ENCODE assay signal across 8 cellular contexts in the genomic region with DNA sequence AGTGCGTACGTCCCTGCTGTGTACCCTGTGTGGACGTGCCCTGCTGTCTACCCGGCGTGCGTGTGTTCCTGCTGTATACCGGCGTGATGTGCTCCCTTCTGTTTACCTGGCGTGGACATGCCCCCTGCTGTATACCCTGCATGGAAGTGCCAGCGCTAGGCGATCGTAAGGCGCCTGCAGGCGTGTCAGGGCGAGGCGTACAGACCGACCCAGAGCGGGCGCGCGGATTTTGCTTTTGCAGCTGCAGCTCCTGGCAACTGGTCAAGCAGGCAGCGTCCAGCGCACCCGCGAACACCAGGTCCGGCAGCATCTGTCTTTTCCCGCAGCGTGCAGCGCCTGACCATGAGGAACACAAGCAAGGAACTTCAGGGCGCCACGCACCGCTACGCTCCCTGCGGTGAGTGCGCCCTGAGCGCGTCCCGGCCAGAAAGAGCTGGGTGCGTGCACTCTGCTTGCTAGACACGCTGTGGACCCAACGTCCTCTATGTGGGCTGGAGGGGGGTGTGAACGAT. TPM values are rescaled to one million over a fixed set of nuclear protein-coding genes. Genes with fewer than 3 reads are reported as not detected.
DNase-seq lines count a peak whose midpoint lies in the region; ATAC-seq, FAIRE-seq and TF ChIP-seq lines count a peak whose summit lies in the region.

No MANE protein-coding gene starts in this region.

- H3K9me3 Mint-ChIP-seq in MCF 10A (ENCODE audit: unreplicated experiment) = no peaks in the 10 kb centered on the region

- FAIRE-seq in RCC 7860 (lab: Jason Lieb, UNC) = no peak

- intact Hi-C loops in MCF 10A (cut with micrococcal nuclease) = loop anchor here (1.0 to 2.0 kb wide), 2 partner anchors 49 to 75 kb away; no protein-coding TSS in a partner anchor

- H3K4me1 Mint-ChIP-seq in MCF 10A (ENCODE audit: insufficient read depth, unreplicated experiment) = peaks cover 1% of the 10 kb centered on the region

- no peak for ATAC-seq in GM21737 (IDR thresholded peaks at IDR 0.05; ENCODE audit: unreplicated experiment)

- CTCF ChIA-PET in MCF 10A (lab: Yijun Ruan, JAX) = interaction anchor here (0.8 kb wide), 1 partner anchor 58 kb away, joined by 4 read pairs; no protein-coding TSS in a partner anchor

- no peak for TF ChIP-seq CTCF in MCF 10A (IDR thresholded peaks at IDR 0.05; ENCODE audit: unreplicated experiment)

- POLR2A ChIA-PET in MCF 10A (lab: Yijun Ruan, JAX) = no interaction called here

- H3K4me3 Mint-ChIP-seq in MCF 10A (ENCODE audit: unreplicated experiment) = peak overlapping the region; percentile 74

- H3K9me3 ChIP-seq in subcutaneous abdominal adipose tissue (ENCODE audit: control insufficient read depth in 5 of 5, low read length in 5 of 5) = no peaks in the 10 kb centered on the region

- peak overlapping the region; percentile 50 for H3K27ac Mint-ChIP-seq in MCF 10A (ENCODE audit: low read depth, unreplicated experiment)

- BruUV-seq in MCF 10A (replicated peaks; lab: Mats Ljungman, UMichigan) = no TSS peak

- peaks cover 3 to 14% (median 11%) of the 10 kb centered on the region in 5 donors for H3K27me3 ChIP-seq in subcutaneous abdominal adipose tissue (ENCODE audit: control insufficient read depth in 5 of 5, insufficient read depth in 4 of 5, low read length in 5 of 5)

- no peak overlapping the region for H3K27ac ChIP-seq in subcutaneous abdominal adipose tissue (ENCODE audit: low read depth, low read length)

- H3K36me3 Mint-ChIP-seq in MCF 10A (ENCODE audit: insufficient read depth, unreplicated experiment) = no peaks in the 10 kb centered on the region

- H3K27me3 Mint-ChIP-seq in MCF 10A (ENCODE audit: insufficient read depth, unreplicated experiment) = no peaks in the 10 kb centered on the region

- H3K9ac ChIP-seq in subcutaneous abdominal adipose tissue (ENCODE audit: low read length in 5 of 5) = peak overlapping the region in 2 of 5 donors; percentile 1 to 18

- peaks cover 0 to 13% (median 11%) of the 10 kb centered on the region in 5 donors for H3K4me1 ChIP-seq in subcutaneous abdominal adipose tissue (ENCODE audit: control insufficient read depth in 5 of 5, insufficient read depth in 5 of 5, low read length in 5 of 5)

- peak overlapping the region; percentile 54 to 76 (median 70) for H3K4me3 ChIP-seq in subcutaneous abdominal adipose tissue (ENCODE audit: low read depth in 1 of 5, low read length in 5 of 5)

- DNase-seq in EH (ENCODE audit: low read depth) = peak; percentile 39
- DNase-seq in HT-29 (ENCODE audit: low spot score) = peak; percentile 11
- no peak for DNase-seq in MCF 10A (ENCODE audit: unreplicated experiment)
- DNase-seq in left kidney (ENCODE audit: low read depth, low spot score) = peak; percentile 72
- no peak for DNase-seq in RCC 7860 (ENCODE audit: low spot score)
- DNase-seq in GOT3 (lab: John Stamatoyannopoulos, UW) = no peak

- H3K36me3 ChIP-seq in subcutaneous abdominal adipose tissue (ENCODE audit: control insufficient read depth in 5 of 5, insufficient read depth in 5 of 5, low read length in 5 of 5) = no peaks in the 10 kb centered on the region

RNA-seq across cellular contexts. Expression of gene C7orf57, which starts 0.7 kb away (rescaled TPM):
- total RNA-seq in HT-29 (2014; rRNA removed; shearing (Covaris generic)) = not detected in 2 replicates
- 0.37 and 0.52 TPM in 2 replicates for total RNA-seq in MCF 10A (2022)

RNA-seq across cellular contexts. Expression of gene SUN3, which starts 7.1 kb away (rescaled TPM):
- not detected in 2 replicates for total RNA-seq in HT-29 (2014; rRNA removed; shearing (Covaris generic))
- 0.22 TPM in 1 of 2 replicates, not detected in the other for total RNA-seq in MCF 10A (2022)

RNA-seq across cellular contexts. Expression of gene UPP1, which starts 53.0 kb away (rescaled TPM):
- 22.5 and 24.3 TPM in 2 replicates for total RNA-seq in HT-29 (2014; rRNA removed; shearing (Covaris generic))
- total RNA-seq in MCF 10A (2022) = 602 and 797 TPM in 2 replicates

RNA-seq across cellular contexts. Expression of gene HUS1, which starts 56.6 kb away (rescaled TPM):
- 10.5 and 16.6 TPM in 2 replicates for total RNA-seq in HT-29 (2014; rRNA removed; shearing (Covaris generic))
- 39.9 and 42.8 TPM in 2 replicates for total RNA-seq in MCF 10A (2022)

Comparison
In these comparisons a context has a peak if more than half of its experiments do, and no peak if none do; other contexts are left out.
1. DNase-seq: peak in EH (single experiment), HT-29 (single experiment) and left kidney (single experiment); none in MCF 10A (single experiment), RCC 7860 (single experiment) and GOT3 (single experiment).
2. RNA of gene UPP1, which starts 53.0 kb away (total RNA-seq): 602 to 797 TPM in MCF 10A; 22.5 to 24.3 TPM in HT-29; every median in the first group is over 10 times any median in the second.